12 cellular contexts compared by ENCODE assay signal in genomic region chr5:1430121-1430795, GRCh38. TPM values are rescaled to one million over a fixed set of nuclear protein-coding genes. Genes with fewer than 3 reads are reported as not detected.
"Had no signal": no experiment of that assay in that cellular context is flagged by ENCODE, and none has a peak within 500 bp of the region (broad histone marks: within the 10 kb centered on the region; RNA-seq: fewer than 3 reads in every experiment).

No MANE protein-coding gene starts in this region.

- H3K27ac Mint-ChIP-seq: activated CD4-positive, alpha-beta memory T cell treated with anti-CD3 and anti-CD28 coated beads, Interleukin-2, amount 10 ng/mL, durations not matched to agents 7 days and 5 days; activated CD4-positive, alpha-beta T cell treated with anti-CD3 and anti-CD28 coated beads for 36 hours; activated naive CD4-positive, alpha-beta T cell treated with anti-CD3 and anti-CD28 coated beads for 36 hours had no signal

- H3K4me3 ChIP-seq: esophagus squamous epithelium, thyroid gland had no signal

- DNase-seq: activated CD4-positive, alpha-beta memory T cell treated with anti-CD3 and anti-CD28 coated beads, Interleukin-2, amount 10 ng/mL, durations not matched to agents 7 days and 5 days; activated CD4-positive, alpha-beta T cell treated with anti-CD3 and anti-CD28 coated beads for 36 hours; activated naive CD4-positive, alpha-beta T cell treated with anti-CD3 and anti-CD28 coated beads for 36 hours; esophagus squamous epithelium; hippocampal formation; right cardiac atrium; SIG-M5; thyroid gland had no signal

- ATAC-seq: activated CD4-positive, alpha-beta T cell treated with anti-CD3 and anti-CD28 coated beads for 36 hours; right cardiac atrium had no signal

- H3K4me1 Mint-ChIP-seq: activated CD4-positive, alpha-beta memory T cell treated with anti-CD3 and anti-CD28 coated beads, Interleukin-2, amount 10 ng/mL, durations not matched to agents 7 days and 5 days; activated CD4-positive, alpha-beta T cell treated with anti-CD3 and anti-CD28 coated beads for 36 hours had no signal

- H3K27me3 Mint-ChIP-seq: activated CD4-positive, alpha-beta memory T cell treated with anti-CD3 and anti-CD28 coated beads, Interleukin-2, amount 10 ng/mL, durations not matched to agents 7 days and 5 days had no signal

- H3K36me3 ChIP-seq: esophagus squamous epithelium, thyroid gland had no signal

- H3K27me3 ChIP-seq: esophagus squamous epithelium, thyroid gland had no signal

- H3K4me3 Mint-ChIP-seq: activated CD4-positive, alpha-beta memory T cell treated with anti-CD3 and anti-CD28 coated beads, Interleukin-2, amount 10 ng/mL, durations not matched to agents 7 days and 5 days; activated CD4-positive, alpha-beta T cell treated with anti-CD3 and anti-CD28 coated beads for 36 hours; activated naive CD4-positive, alpha-beta T cell treated with anti-CD3 and anti-CD28 coated beads for 36 hours had no signal

RNA-seq across cellular contexts. Expression of gene SLC6A3, which starts 15.0 kb away (rescaled TPM):
- total RNA-seq: activated CD4-positive, alpha-beta memory T cell treated with anti-CD3 and anti-CD28 coated beads, Interleukin-2, amount 10 ng/mL, durations not matched to agents 7 days and 5 days; activated CD4-positive, alpha-beta T cell treated with anti-CD3 and anti-CD28 coated beads for 36 hours; activated naive CD4-positive, alpha-beta T cell treated with anti-CD3 and anti-CD28 coated beads for 36 hours; fibroblast of villous mesenchyme; glomerular endothelial cell; lung microvascular endothelial cell; right cardiac atrium; T-helper 1 cell treated with Interleukin-12 subunit alpha and Interleukin-12 subunit beta and Interleukin-4 antibody, amounts not matched to agents 30 ng/mL and 1 ng/mL, for 36 hours had no signal
